In the genomic region with DNA sequence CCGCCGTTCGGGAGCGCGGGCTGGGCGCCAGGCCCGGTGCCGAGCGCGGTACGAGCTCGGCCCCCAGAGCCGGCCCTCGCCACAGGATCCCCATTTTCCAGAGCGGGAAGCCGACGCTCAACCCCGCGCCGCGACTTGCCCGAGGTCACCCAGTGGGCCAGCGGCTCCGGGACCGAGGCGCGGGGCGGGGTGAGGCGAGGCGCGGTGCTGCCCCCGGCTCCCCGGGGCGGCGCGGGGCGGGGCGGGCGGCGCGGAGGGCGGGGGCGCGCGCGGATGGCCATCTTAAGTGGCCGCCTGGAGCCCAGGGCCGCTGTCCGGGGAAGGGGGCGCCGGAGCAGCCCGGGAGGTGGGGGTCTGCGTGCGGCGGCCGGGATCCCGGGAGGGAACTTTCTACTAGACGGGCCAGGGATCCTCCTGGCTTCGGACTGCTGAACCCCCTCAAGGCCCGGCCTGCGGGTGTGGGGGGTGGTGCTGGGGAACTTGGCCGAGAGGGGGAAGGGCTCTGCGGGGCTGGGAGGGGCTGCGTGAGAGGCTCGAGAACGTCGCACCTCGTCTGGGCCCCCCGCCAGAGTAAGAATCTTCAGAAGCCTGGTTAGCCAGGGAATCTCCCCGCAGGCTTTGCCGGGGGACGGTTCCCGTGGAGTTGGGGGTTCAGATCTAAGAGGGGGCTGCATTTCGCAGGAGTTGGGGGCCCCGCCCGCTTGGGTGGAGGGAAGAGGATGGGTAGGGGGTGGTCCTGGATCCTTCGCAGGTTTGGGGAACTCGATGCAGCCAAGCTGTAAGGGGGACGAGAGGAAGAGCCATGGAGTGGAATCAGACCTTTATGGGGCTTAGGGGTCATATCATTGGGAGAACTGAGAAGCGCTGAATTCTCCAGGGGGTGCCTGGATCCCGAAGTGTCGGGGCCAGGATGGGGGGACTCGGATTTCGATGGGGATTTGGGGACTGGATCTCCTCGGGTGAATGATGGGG, we compare ENCODE assay signal across 8 cellular contexts. TPM values are rescaled to one million over a fixed set of nuclear protein-coding genes. Genes with fewer than 3 reads are reported as not detected.
A peak's percentile ranks its signal among the peaks of the same experiment; 100 is the strongest.
DNase-seq lines count a peak whose midpoint lies in the region; ATAC-seq and TF ChIP-seq lines count a peak whose summit lies in the region.

No MANE protein-coding gene starts in this region.

- no peaks in the 10 kb centered on the region for H3K9me3 ChIP-seq in CD8-positive, alpha-beta memory T cell (ENCODE audit: low read length)
- H3K9me3 ChIP-seq in adipocyte (ENCODE audit: control insufficient read depth, low read length) = no peaks in the 10 kb centered on the region
- H3K9me3 ChIP-seq in left ventricle myocardium inferior (replicated peaks) = no peaks in the 10 kb centered on the region

- intact Hi-C loops in left ventricle myocardium inferior (cut with micrococcal nuclease) = no loop called here

- CTCF ChIA-PET in CD8-positive, alpha-beta memory T cell (lab: Charles Lee) = interaction anchor here (0.7 to 1.8 kb wide), 6 partner anchors 12 to 207 kb away, joined by 3 to 9 read pairs (median 3); no protein-coding TSS in a partner anchor

- peak overlapping the region; percentile 92 to 98 (median 95) for H3K4me3 Mint-ChIP-seq in CD8-positive, alpha-beta memory T cell

- peak overlapping the region; percentile 86 for H3K4me3 ChIP-seq in CD8-positive, alpha-beta memory T cell (ENCODE audit: low read length)
- H3K4me3 ChIP-seq in adipocyte (ENCODE audit: low read length) (peak overlapping the region; percentile 89), left ventricle myocardium inferior (peak overlapping the region; percentile 97), rectal smooth muscle tissue (ENCODE audit: low read length) (peak overlapping the region; percentile 90)

- H3K27me3 Mint-ChIP-seq in CD8-positive, alpha-beta memory T cell = peaks cover 0 to 1% of the 10 kb centered on the region in 2 donors

- H3K4me1 ChIP-seq in CD8-positive, alpha-beta memory T cell (ENCODE audit: insufficient read depth, low read length) = peaks cover 18% of the 10 kb centered on the region
- H3K4me1 ChIP-seq in adipocyte (ENCODE audit: control insufficient read depth, insufficient read depth, low read length) (peaks cover 18% of the 10 kb centered on the region), left ventricle myocardium inferior (peaks cover 52% of the 10 kb centered on the region), rectal smooth muscle tissue (ENCODE audit: control insufficient read depth, insufficient read depth, low read length) (peaks cover 14% of the 10 kb centered on the region)

- H3K36me3 Mint-ChIP-seq in CD8-positive, alpha-beta memory T cell = peaks cover 0 to 23% (median 0%) of the 10 kb centered on the region in 3 donors

- peak; percentile 47 to 69 (median 52) for DNase-seq in CD8-positive, alpha-beta memory T cell
- DNase-seq in SK-N-DZ (ENCODE audit: low spot score) (peak; percentile 56), adipocyte (ENCODE audit: low read depth) (peak; percentile 89), left ventricle myocardium inferior (peak; percentile 83), GDM1 (lab: John Stamatoyannopoulos, UW) (no peak)

- peak; percentile 44 for ATAC-seq in GM19438 (IDR thresholded peaks at IDR 0.05; ENCODE audit: low read depth, unreplicated experiment)
- peak; percentile 31 for ATAC-seq in HG03469 (IDR thresholded peaks at IDR 0.05; ENCODE audit: unreplicated experiment)

- H3K9ac ChIP-seq in adipocyte (ENCODE audit: low read length) (peak overlapping the region; percentile 94), rectal smooth muscle tissue (ENCODE audit: low read length) (peak overlapping the region; percentile 68)

- no peak for TF ChIP-seq CTCF in left ventricle myocardium inferior (IDR thresholded peaks at IDR 0.05; ENCODE audit: borderline replicate concordance)

- no peaks in the 10 kb centered on the region for H3K27me3 ChIP-seq in CD8-positive, alpha-beta memory T cell (ENCODE audit: insufficient read depth, low read length, poor library complexity, severe bottlenecking)
- no peaks in the 10 kb centered on the region for H3K27me3 ChIP-seq in adipocyte (replicated peaks; ENCODE audit: control insufficient read depth, insufficient read depth, low read length)
- no peaks in the 10 kb centered on the region for H3K27me3 ChIP-seq in left ventricle myocardium inferior (ENCODE audit: low read depth)
- H3K27me3 ChIP-seq in rectal smooth muscle tissue (ENCODE audit: control insufficient read depth, insufficient read depth, low read length) = no peaks in the 10 kb centered on the region

- peaks cover 24 to 33% (median 27%) of the 10 kb centered on the region in 3 donors for H3K4me1 Mint-ChIP-seq in CD8-positive, alpha-beta memory T cell

- H3K27ac Mint-ChIP-seq in CD8-positive, alpha-beta memory T cell = peak overlapping the region; percentile 92 to 98 (median 96)

- POLR2A ChIA-PET in CD8-positive, alpha-beta memory T cell (lab: Charles Lee) = interaction anchor here (0.6 to 2.1 kb wide), 8 partner anchors 9 to 1407 kb away, joined by 3 to 10 read pairs (median 4); partner anchors contain the start of genes RNF121 and XNDC1N

- H3K27ac ChIP-seq in CD8-positive, alpha-beta memory T cell (ENCODE audit: low read depth, low read length) = peak overlapping the region; percentile 81
- H3K27ac ChIP-seq in left ventricle myocardium inferior (replicated peaks) (peak overlapping the region; percentile 100), rectal smooth muscle tissue (ENCODE audit: low read depth, low read length) (peak overlapping the region; percentile 86)

- peaks cover 3% of the 10 kb centered on the region for H3K36me3 ChIP-seq in CD8-positive, alpha-beta memory T cell (ENCODE audit: insufficient read depth, low read length)
- H3K36me3 ChIP-seq in adipocyte (ENCODE audit: control insufficient read depth, insufficient read depth, low read length, severe bottlenecking) (peaks cover 17% of the 10 kb centered on the region), left ventricle myocardium inferior (peaks cover 16% of the 10 kb centered on the region), rectal smooth muscle tissue (ENCODE audit: control insufficient read depth, insufficient read depth, low read length) (peaks cover 6% of the 10 kb centered on the region)

- H3K9me3 Mint-ChIP-seq in CD8-positive, alpha-beta memory T cell = no peaks in the 10 kb centered on the region

RNA-seq across cellular contexts. Expression of gene INPPL1, which starts 0.7 kb away (rescaled TPM):
- 100 to 1,000 TPM in 1 of 2 experiments, 10 to 100 TPM in 1; 97.2 to 103 TPM for total RNA-seq in CD8-positive, alpha-beta memory T cell
- polyA plus RNA-seq in CD8-positive, alpha-beta memory T cell = 11.3 TPM
- polyA plus RNA-seq in SK-N-DZ (2014; cell fraction: cytosol; rRNA removed) = 17.5 and 22.8 TPM in 2 replicates
- 91.0 and 116 TPM in 2 replicates for polyA plus RNA-seq in SK-N-DZ (2014; cell fraction: nucleus; rRNA removed)
- total RNA-seq in left ventricle myocardium inferior = 115 TPM

RNA-seq across cellular contexts. Expression of gene FOLR2, which starts 7.3 kb away (rescaled TPM):
- under 1 TPM in 1 of 2 experiments, not detected in 1; 0.26 TPM for total RNA-seq in CD8-positive, alpha-beta memory T cell
- polyA plus RNA-seq in CD8-positive, alpha-beta memory T cell = not detected
- polyA plus RNA-seq in SK-N-DZ (2014; cell fraction: cytosol; rRNA removed) = not detected in 2 replicates
- not detected in 2 replicates for polyA plus RNA-seq in SK-N-DZ (2014; cell fraction: nucleus; rRNA removed)
- 20.9 TPM for total RNA-seq in left ventricle myocardium inferior

RNA-seq across cellular contexts. Expression of gene PHOX2A, which starts 20.1 kb away (rescaled TPM):
- total RNA-seq in CD8-positive, alpha-beta memory T cell = not detected
- polyA plus RNA-seq in CD8-positive, alpha-beta memory T cell = not detected
- 477 and 500 TPM in 2 replicates for polyA plus RNA-seq in SK-N-DZ (2014; cell fraction: cytosol; rRNA removed)
- polyA plus RNA-seq in SK-N-DZ (2014; cell fraction: nucleus; rRNA removed) = 496 and 514 TPM in 2 replicates
- not detected for total RNA-seq in left ventricle myocardium inferior

RNA-seq across cellular contexts. Expression of gene FOLR1, which starts 32.0 kb away (rescaled TPM):
- total RNA-seq in CD8-positive, alpha-beta memory T cell = not detected
- not detected for polyA plus RNA-seq in CD8-positive, alpha-beta memory T cell
- 0.51 and 1.5 TPM in 2 replicates for polyA plus RNA-seq in SK-N-DZ (2014; cell fraction: cytosol; rRNA removed)
- 0.45 and 1.6 TPM in 2 replicates for polyA plus RNA-seq in SK-N-DZ (2014; cell fraction: nucleus; rRNA removed)
- total RNA-seq in left ventricle myocardium inferior = 0.49 TPM

Comparison
In these comparisons a context has a peak if more than half of its experiments do, and no peak if none do; other contexts are left out.
1. RNA of gene FOLR2, which starts 7.3 kb away (total RNA-seq): 20.9 TPM in left ventricle myocardium inferior (single experiment); 0.26 TPM in CD8-positive, alpha-beta memory T cell; every median in the first group is over 10 times any median in the second.
2. Peak in every context shown above with its lines, with median percentiles within 50 percentile points of each other: H3K27ac ChIP-seq and H3K4me3 ChIP-seq.